17 cellular contexts compared by ENCODE assay signal in genomic region chr20:50088022-50088421, GRCh38. TPM values are rescaled to one million over a fixed set of nuclear protein-coding genes. Genes with fewer than 3 reads are reported as not detected.
DNase-seq lines count a peak whose midpoint lies in the region; TF ChIP-seq lines count a peak whose summit lies in the region.
"Had no signal": no experiment of that assay in that cellular context is flagged by ENCODE, and none has a peak within 500 bp of the region (broad histone marks: within the 10 kb centered on the region; RNA-seq: fewer than 3 reads in every experiment).

No MANE protein-coding gene starts in this region.

- peaks cover 10% of the 10 kb centered on the region for H3K79me1 ChIP-seq in H9 (ENCODE audit: insufficient read depth, low read depth, low read length, poor library complexity, severe bottlenecking)

- no peak overlapping the region for H2BK120ac ChIP-seq in H9 (ENCODE audit: low read depth, low read length, poor library complexity, severe bottlenecking)

- H3K9ac ChIP-seq in smooth muscle cell (ENCODE audit: low read depth) (no peak overlapping the region), H9 (ENCODE audit: extremely low read depth, insufficient read length, low read length) (no peak overlapping the region)

- DNase-seq in HFFc6 (no peak), PC-9 (peak in 1 of 2 experiments; percentile 61), immature natural killer cell (no peak), smooth muscle cell (lab: John Stamatoyannopoulos, UW; ENCODE audit: unreplicated experiment) (no peak), H9 (no peak), hypothalamus (lab: John Stamatoyannopoulos, UW) (no peak), NCI-H510A (lab: John Stamatoyannopoulos, UW) (no peak)
- DNase-seq: BE2C; CD4-positive, alpha-beta memory T cell; DMS79; KG1; NCI-H1436; NCI-H2029 treated with DMSO at 0.1 percent for 48 hours; NCI-H2171 treated with DMSO at 0.1 percent for 48 hours; NCI-H510A treated with DMSO at 0.1 percent for 48 hours; NCI-H82; SIG-M5 had no signal

- peaks cover 13% of the 10 kb centered on the region; the same call in 1 of the 2 replicates for H3K36me3 ChIP-seq in PC-9 (ENCODE audit: low read depth)
- H3K36me3 ChIP-seq in smooth muscle cell (ENCODE audit: low read depth): no peaks in the 10 kb centered on the region

- WGBS in smooth muscle cell (ENCODE audit: low lambda C conversion rate): 81% methylated on average over 2 of the region's 2 CpGs
- WGBS in H9 (ENCODE audit: extremely low coverage, insufficient read length, low lambda C conversion rate): no CpG with 5 or more reads among the region's 2 CpGs

- H3K27ac Mint-ChIP-seq in HFFc6: peak overlapping the region; percentile 32
- peak overlapping the region in 4 of 6 donors; percentile 4 to 49 (median 36) for H3K27ac Mint-ChIP-seq in immature natural killer cell
- H3K27ac Mint-ChIP-seq in H9: no peak overlapping the region

- intact Hi-C loops in PC-9 (cut with micrococcal nuclease; ENCODE audit: unreplicated experiment): loop anchor here (5.0 to 10.0 kb wide), 4 partner anchors 106 to 741 kb away; partner anchors contain the start of gene SNAI1

- H3F3A ChIP-seq in PC-9 (ENCODE audit: insufficient read depth, low read depth) (peaks cover 50% of the 10 kb centered on the region), smooth muscle cell (ENCODE audit: low read depth) (peaks cover 5% of the 10 kb centered on the region)

- CTCF ChIA-PET in PC-9 (lab: Charles Lee): no interaction called here

- H3K56ac ChIP-seq in H9 (ENCODE audit: insufficient read length, low read depth, low read length): no peak overlapping the region

- POLR2A ChIA-PET in PC-9 (lab: Charles Lee; ENCODE audit: unreplicated experiment): interaction anchor here (0.6 kb wide), 1 partner anchor 152 kb away, joined by 6 read pairs; no protein-coding TSS in a partner anchor

- H4K5ac ChIP-seq in H9 (ENCODE audit: insufficient read length, low read depth, low read length): no peak overlapping the region

- H3K79me2 ChIP-seq in PC-9 (ENCODE audit: low read depth) (peaks cover 75% of the 10 kb centered on the region), smooth muscle cell (ENCODE audit: low read depth) (peaks cover 74% of the 10 kb centered on the region), H9 (ENCODE audit: insufficient read depth, low read length) (peaks cover 2% of the 10 kb centered on the region; the same call in 1 of the 2 replicates)

- H4K8ac ChIP-seq in H9 (replicated peaks; ENCODE audit: insufficient read length, low read depth, low read length): no peak overlapping the region

- H3K4me3 Mint-ChIP-seq in HFFc6 (no peak overlapping the region), immature natural killer cell (no peak overlapping the region), H9 (no peak overlapping the region)
- H3K4me3 Mint-ChIP-seq: CD4-positive, alpha-beta memory T cell had no signal

- H3K36me3 Mint-ChIP-seq in HFFc6 (ENCODE audit: low read depth) (peaks cover 18% of the 10 kb centered on the region), immature natural killer cell (peaks cover 0 to 9% (median 8%) of the 10 kb centered on the region in 3 donors), H9 (ENCODE audit: insufficient read depth in 1 of 3, low read depth in 3 of 3) (peaks cover 0 to 31% (median 26%) of the 10 kb centered on the region in 3 experiments; a peak in 6 of 7 replicates)

- H3K4me1 Mint-ChIP-seq in HFFc6 (ENCODE audit: low read depth): peaks cover 50% of the 10 kb centered on the region
- peaks cover 44 to 63% of the 10 kb centered on the region in 2 donors for H3K4me1 Mint-ChIP-seq in immature natural killer cell
- peaks cover 21 to 26% of the 10 kb centered on the region in 2 experiments for H3K4me1 Mint-ChIP-seq in H9

- H2BK20ac ChIP-seq in H9 (ENCODE audit: low read depth, low read length, poor library complexity, severe bottlenecking): no peak overlapping the region

- H3K27me3 Mint-ChIP-seq in HFFc6 (ENCODE audit: insufficient read depth): peaks cover 2% of the 10 kb centered on the region; the same call in 1 of the 2 replicates
- H3K27me3 Mint-ChIP-seq in immature natural killer cell (ENCODE audit: low read depth in 3 of 3): peaks cover 0 to 4% (median 0%) of the 10 kb centered on the region in 3 donors
- H3K27me3 Mint-ChIP-seq in H9 (ENCODE audit: low read depth): no peaks in the 10 kb centered on the region
- H3K27me3 Mint-ChIP-seq: CD4-positive, alpha-beta memory T cell had no signal

- H3K4ac ChIP-seq in H9 (ENCODE audit: low read depth, low read length): no peak overlapping the region

- TF ChIP-seq CTCF in HFFc6 (IDR thresholded peaks at IDR 0.05): no peak
- TF ChIP-seq CTCF in PC-9 (conservative IDR thresholded peaks at IDR 0.05): no peak
- TF ChIP-seq CTCF in smooth muscle cell (IDR thresholded peaks at IDR 0.05; ENCODE audit: borderline replicate concordance, insufficient read depth, poor library complexity, severe bottlenecking): no peak
- TF ChIP-seq CTCF in H9 (conservative IDR thresholded peaks at IDR 0.05): no peak

- no peaks in the 10 kb centered on the region for H3K9me3 Mint-ChIP-seq in HFFc6
- H3K9me3 Mint-ChIP-seq in immature natural killer cell: no peaks in the 10 kb centered on the region
- H3K9me3 Mint-ChIP-seq in H9: no peaks in the 10 kb centered on the region
- H3K9me3 Mint-ChIP-seq: CD4-positive, alpha-beta memory T cell had no signal

- peaks cover 47% of the 10 kb centered on the region for H3K4me1 ChIP-seq in PC-9 (replicated peaks; ENCODE audit: insufficient read depth)
- H3K4me1 ChIP-seq in smooth muscle cell (ENCODE audit: low read depth): peaks cover 12% of the 10 kb centered on the region
- H3K4me1 ChIP-seq in H9 (ENCODE audit: insufficient read depth, low read length): peaks cover 2% of the 10 kb centered on the region; the same call in 1 of the 2 replicates

- no TSS peak for BruUV-seq in PC-9 (replicated peaks; lab: Mats Ljungman, UMichigan)

- no peaks in the 10 kb centered on the region for H3K9me2 ChIP-seq in PC-9 (ENCODE audit: insufficient read depth)

- H2BK5ac ChIP-seq in H9 (ENCODE audit: insufficient read length, low read length): no peak overlapping the region

- H3K18ac ChIP-seq in H9 (ENCODE audit: insufficient read length, low read depth, low read length): no peak overlapping the region

- H3K4me3 ChIP-seq in PC-9: no peak overlapping the region; the same call in 1 of the 2 replicates
- H3K4me3 ChIP-seq in smooth muscle cell: no peak overlapping the region

- no peaks in the 10 kb centered on the region for H3K9me3 ChIP-seq in PC-9 (ENCODE audit: insufficient read depth, low read depth)
- no peaks in the 10 kb centered on the region for H3K9me3 ChIP-seq in smooth muscle cell (replicated peaks; ENCODE audit: low read depth)
- no peaks in the 10 kb centered on the region for H3K9me3 ChIP-seq in H9 (ENCODE audit: control insufficient read depth, low read depth, low read length)
- H3K9me3 ChIP-seq: BE2C had no signal

- H3K23me2 ChIP-seq in H9 (ENCODE audit: insufficient read length, low read depth, low read length, poor library complexity, severe bottlenecking): no peaks in the 10 kb centered on the region

- H3K4me2 ChIP-seq in PC-9 (peak overlapping the region; percentile 63), smooth muscle cell (no peak overlapping the region), H9 (ENCODE audit: insufficient read depth, insufficient read length, low read length) (no peak overlapping the region)

- no peak overlapping the region for H3K14ac ChIP-seq in H9 (ENCODE audit: insufficient read depth, low read length)

- H2BK15ac ChIP-seq in H9 (ENCODE audit: low read depth, low read length): no peak overlapping the region

- H2AFZ ChIP-seq in PC-9 (no peak overlapping the region), smooth muscle cell (ENCODE audit: low read depth) (no peak overlapping the region), H9 (ENCODE audit: low read length) (no peak overlapping the region)

- H4K91ac ChIP-seq in H9 (ENCODE audit: insufficient read length, low read depth, low read length): no peak overlapping the region

- H3K27me3 ChIP-seq in PC-9 (ENCODE audit: insufficient read depth, low read depth) (no peaks in the 10 kb centered on the region), smooth muscle cell (ENCODE audit: low read depth) (no peaks in the 10 kb centered on the region), H9 (ENCODE audit: insufficient read depth, low read length) (no peaks in the 10 kb centered on the region)
- H3K27me3 ChIP-seq: BE2C had no signal

- H3K23ac ChIP-seq in H9 (ENCODE audit: insufficient read length, low read depth, low read length): no peak overlapping the region

- H2BK12ac ChIP-seq in H9 (ENCODE audit: insufficient read length, low read depth, low read length): no peak overlapping the region

- H4K20me1 ChIP-seq in PC-9 (ENCODE audit: insufficient read depth): peaks cover 14% of the 10 kb centered on the region
- peaks cover 100% of the 10 kb centered on the region for H4K20me1 ChIP-seq in smooth muscle cell (ENCODE audit: low read depth)
- no peaks in the 10 kb centered on the region for H4K20me1 ChIP-seq in H9 (ENCODE audit: control insufficient read depth, insufficient read depth, insufficient read length)

- no peak overlapping the region for H2AK5ac ChIP-seq in H9 (ENCODE audit: insufficient read length, low read length)

- H3T11ph ChIP-seq in H9 (ENCODE audit: low read length): no peak overlapping the region

- H3K27ac ChIP-seq in PC-9 (peak overlapping the region; percentile 81), smooth muscle cell (ENCODE audit: low read depth) (peak overlapping the region; percentile 82), H9 (ENCODE audit: insufficient read length, low read depth, low read length) (no peak overlapping the region)

RNA-seq across cellular contexts. Expression of gene UBE2V1, which starts 24.9 kb away (rescaled TPM):
- 100 to 1,000 TPM; 192 to 242 (median 210) TPM for total RNA-seq in HFFc6 (2021; fragmentation: NEBNext Ultra II Directional; extraction: Animal tissue kit (Norgen Biotek cat#: 25700))
- total RNA-seq in PC-9 (2021): 137 and 174 TPM in 2 replicates
- polyA plus RNA-seq in immature natural killer cell: 100 to 1,000 TPM; 112 to 189 (median 185) TPM
- total RNA-seq in smooth muscle cell: 94.1 and 94.8 TPM in 2 replicates
- 128 and 141 TPM in 2 replicates for polyA plus RNA-seq in smooth muscle cell
- 152 and 165 TPM in 2 replicates for total RNA-seq in H9 (2021)

Comparison
In these comparisons a context has a peak if more than half of its experiments do, and no peak if none do; other contexts are left out.
1. H3K27ac Mint-ChIP-seq: peak in HFFc6 (single experiment) and immature natural killer cell (4 of 6); none in H9 (0 of 3).